ENCODE assay signal across 1 cellular context in the genomic region with DNA sequence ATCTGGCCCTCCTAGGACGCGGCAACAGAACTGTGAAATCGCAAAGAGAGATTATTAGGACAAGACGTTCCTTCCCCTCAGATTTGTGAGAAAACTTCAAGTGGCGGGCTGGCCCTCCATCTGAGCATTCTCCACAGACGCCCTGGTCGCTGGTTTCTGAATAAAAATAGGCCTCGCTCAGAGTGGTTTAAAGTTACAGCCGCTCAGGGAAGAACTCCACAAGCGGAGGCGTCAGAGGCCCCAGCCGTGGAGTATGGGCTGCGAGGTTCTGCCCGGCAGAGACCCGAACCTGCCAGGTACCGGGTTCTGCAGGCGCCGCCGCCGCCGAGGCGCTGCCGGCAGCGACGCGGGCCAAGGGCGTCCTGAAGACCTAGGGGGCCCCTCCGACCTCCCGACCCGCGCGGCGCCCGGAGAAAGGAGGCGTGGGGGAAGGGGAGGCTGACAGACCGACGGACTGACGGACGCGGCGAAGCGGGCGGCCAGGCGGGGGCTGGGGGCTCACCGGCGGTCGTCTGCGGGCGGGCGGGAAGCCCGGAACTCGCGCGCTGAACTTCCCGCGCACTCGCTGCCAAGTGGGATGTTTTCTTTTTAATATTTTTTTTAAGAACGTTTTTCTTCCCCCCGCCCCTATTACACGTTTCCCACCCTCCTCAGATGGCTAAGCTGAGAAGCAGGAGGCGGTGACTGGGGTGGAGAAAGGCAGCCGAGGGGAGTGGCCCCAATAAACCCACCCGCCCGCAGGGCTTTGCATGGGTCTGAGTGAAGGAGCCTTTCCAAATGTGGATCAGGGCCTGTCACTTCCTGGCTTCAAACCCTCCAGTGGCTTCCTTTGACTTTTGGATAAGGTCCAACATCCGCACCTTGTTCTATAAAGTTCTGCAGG.
TF ChIP-seq lines count a peak whose summit lies in the region.

PABPC4L (minus strand) TSS at position 574 of the 883 bp plus-strand sequence. CDS start 770 bp downstream, outside the sequence.

TF ChIP-seq in K562, 482 proteins besides CTCF, POLR2A, EP300 and RAD21 (continued from another document and continues in another):
- peak; percentile 17 for TF ChIP-seq PRDM10 (IDR thresholded peaks at IDR 0.05; ENCODE audit: partially characterized antibody)
- TF ChIP-seq RCOR1 (IDR thresholded peaks at IDR 0.05; ENCODE audit: borderline replicate concordance in 1 of 2, low read depth in 2 of 2, low read length in 2 of 2), result no peak
- TF ChIP-seq PURB (CRISPR knock-in tag; IDR thresholded peaks at IDR 0.05; ENCODE audit: low read depth), result no peak
- TF ChIP-seq NR1H2 (CRISPR knock-in tag; IDR thresholded peaks at IDR 0.05), result no peak
- no peak for TF ChIP-seq NFE2L1 (tag; IDR thresholded peaks at IDR 0.05; ENCODE audit: borderline replicate concordance, low read depth)
- TF ChIP-seq ETV6 (IDR thresholded peaks at IDR 0.05; ENCODE audit: borderline replicate concordance in 1 of 2, low read depth in 2 of 2, low read length in 1 of 2), result no peak
- no peak for TF ChIP-seq ETV6 (CRISPR knock-in tag; IDR thresholded peaks at IDR 0.05; ENCODE audit: borderline replicate concordance)
- peak; percentile 30; the same call in 1 of the 2 replicates for TF ChIP-seq PHF8 (IDR thresholded peaks at IDR 0.05; ENCODE audit: borderline replicate concordance, low read length)
- no peak for TF ChIP-seq PHF21A (IDR thresholded peaks at IDR 0.05; ENCODE audit: borderline replicate concordance, low read depth)
- no peak for TF ChIP-seq ASH1L (IDR thresholded peaks at IDR 0.05; ENCODE audit: borderline replicate concordance, low read depth, partially characterized antibody)
- TF ChIP-seq NFYB (IDR thresholded peaks at IDR 0.05; ENCODE audit: extremely low read depth, insufficient read length), result no peak
- no peak for TF ChIP-seq THRB (CRISPR knock-in tag; conservative IDR thresholded peaks at IDR 0.05)
- TF ChIP-seq ZSCAN29 (IDR thresholded peaks at IDR 0.05), result no peak
- peak; percentile 68 for TF ChIP-seq ZFX (CRISPR knock-in tag; IDR thresholded peaks at IDR 0.05)
- no peak for TF ChIP-seq CBX8 (IDR thresholded peaks at IDR 0.05; ENCODE audit: borderline replicate concordance, extremely low read depth, low read depth, low read length, poor library complexity, severe bottlenecking)
- TF ChIP-seq BRD9 (IDR thresholded peaks at IDR 0.05; ENCODE audit: low read depth, partially characterized antibody), result no peak
- TF ChIP-seq ZNF785 (CRISPR knock-in tag; IDR thresholded peaks at IDR 0.05), result no peak
- no peak for TF ChIP-seq GABPB2 (CRISPR knock-in tag; conservative IDR thresholded peaks at IDR 0.05)
- no peak for TF ChIP-seq ZNF408 (CRISPR knock-in tag; IDR thresholded peaks at IDR 0.05; ENCODE audit: low read depth)
- no peak; the same call in 1 of the 2 replicates for TF ChIP-seq ZBTB7A (IDR thresholded peaks at IDR 0.05; ENCODE audit: borderline replicate concordance, control insufficient read depth, low read depth, low read length)
- TF ChIP-seq TCFL5 (CRISPR knock-in tag; conservative IDR thresholded peaks at IDR 0.05), result no peak
- TF ChIP-seq RFX1 (IDR thresholded peaks at IDR 0.05), result no peak
- TF ChIP-seq, protein P1, sequence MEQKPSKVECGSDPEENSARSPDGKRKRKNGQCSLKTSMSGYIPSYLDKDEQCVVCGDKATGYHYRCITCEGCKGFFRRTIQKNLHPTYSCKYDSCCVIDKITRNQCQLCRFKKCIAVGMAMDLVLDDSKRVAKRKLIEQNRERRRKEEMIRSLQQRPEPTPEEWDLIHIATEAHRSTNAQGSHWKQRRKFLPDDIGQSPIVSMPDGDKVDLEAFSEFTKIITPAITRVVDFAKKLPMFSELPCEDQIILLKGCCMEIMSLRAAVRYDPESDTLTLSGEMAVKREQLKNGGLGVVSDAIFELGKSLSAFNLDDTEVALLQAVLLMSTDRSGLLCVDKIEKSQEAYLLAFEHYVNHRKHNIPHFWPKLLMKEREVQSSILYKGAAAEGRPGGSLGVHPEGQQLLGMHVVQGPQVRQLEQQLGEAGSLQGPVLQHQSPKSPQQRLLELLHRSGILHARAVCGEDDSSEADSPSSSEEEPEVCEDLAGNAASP (IDR thresholded peaks at IDR 0.05), result no peak
- TF ChIP-seq TGIF2 (CRISPR knock-in tag; IDR thresholded peaks at IDR 0.05), result no peak
- TF ChIP-seq MGA (IDR thresholded peaks at IDR 0.05), result 0 out of 2 replicates have a peak, but pooled peaks have one; percentile 4
- TF ChIP-seq PRMT5 (CRISPR knock-in tag; IDR thresholded peaks at IDR 0.05), result no peak
- no peak for TF ChIP-seq ELF4 (CRISPR knock-in tag; IDR thresholded peaks at IDR 0.05)
- no peak for TF ChIP-seq HNRNPH1 (optimal IDR thresholded peaks at IDR 0.05; ENCODE audit: low read depth, low read length)
- TF ChIP-seq ZNF23 (CRISPR knock-in tag; IDR thresholded peaks at IDR 0.05), result no peak
- no peak for TF ChIP-seq SAP30 (IDR thresholded peaks at IDR 0.05; ENCODE audit: borderline replicate concordance, insufficient read depth, low read depth, low read length, poor library complexity, severe bottlenecking)
